In the genomic region with DNA sequence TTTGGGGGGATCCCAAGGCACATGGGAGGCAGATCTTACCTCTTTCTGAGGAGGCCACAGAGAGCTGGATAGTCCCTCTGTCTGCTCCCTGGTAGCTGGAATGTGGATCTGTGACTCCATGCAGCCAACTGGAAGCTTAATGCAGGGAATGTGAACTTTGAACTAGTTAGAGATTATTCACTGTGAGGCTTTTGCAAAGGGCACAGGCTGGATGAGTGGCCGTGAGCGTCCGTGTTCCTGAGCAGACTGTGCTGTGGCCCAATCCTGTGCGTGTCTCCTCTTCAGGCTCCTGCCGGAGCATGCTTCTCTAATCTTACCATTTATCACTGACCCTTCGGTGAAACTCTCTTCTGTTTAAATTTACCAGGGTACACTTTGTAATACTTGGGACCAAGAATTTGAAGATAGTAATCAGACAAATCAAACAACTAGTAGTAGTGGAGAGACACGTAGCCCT, we compare ENCODE assay signal across 20 cellular contexts.
A peak's percentile ranks its signal among the peaks of the same experiment; 100 is the strongest.
DNase-seq lines count a peak whose midpoint lies in the region; ATAC-seq and TF ChIP-seq lines count a peak whose summit lies in the region.
"Had no signal": no experiment of that assay in that cellular context is flagged by ENCODE, and none has a peak within 500 bp of the region (broad histone marks: within the 10 kb centered on the region; RNA-seq: fewer than 3 reads in every experiment).

No MANE protein-coding gene starts in this region.

- H2AFZ ChIP-seq in IMR-90 (replicated peaks; ENCODE audit: low read length, poor library complexity) (no peak overlapping the region), smooth muscle cell (ENCODE audit: low read depth) (no peak overlapping the region)

- POLR2A ChIA-PET in IMR-90 (lab: Charles Lee; ENCODE audit: unreplicated experiment), result no interaction called here

- TF ChIP-seq POLR2A in IMR-90 (IDR thresholded peaks at IDR 0.05; ENCODE audit: low read depth, low read length) (no peak), heart left ventricle (IDR thresholded peaks at IDR 0.05) (no peak), right lobe of liver (IDR thresholded peaks at IDR 0.05) (peak; percentile 51), esophagus squamous epithelium (IDR thresholded peaks at IDR 0.05) (no peak)

- peaks cover 37% of the 10 kb centered on the region for H3K79me2 ChIP-seq in smooth muscle cell (ENCODE audit: low read depth)

- H3K36me3 ChIP-seq in IMR-90 (ENCODE audit: control insufficient read depth, insufficient read depth, low read length), result no peaks in the 10 kb centered on the region
- no peaks in the 10 kb centered on the region for H3K36me3 ChIP-seq in heart left ventricle
- H3K36me3 ChIP-seq in right lobe of liver, result no peaks in the 10 kb centered on the region
- no peaks in the 10 kb centered on the region for H3K36me3 ChIP-seq in smooth muscle cell (ENCODE audit: low read depth)
- H3K36me3 ChIP-seq in esophagus squamous epithelium, result no peaks in the 10 kb centered on the region
- H3K36me3 ChIP-seq: ascending aorta had no signal

- H3K9me1 ChIP-seq in IMR-90 (ENCODE audit: insufficient read depth, low read length), result peaks cover 6% of the 10 kb centered on the region; the same call in 1 of the 2 replicates

- WGBS in IMR-90 (ENCODE audit: extremely low coverage in 2 of 2, insufficient read length in 1 of 2), 2 experiments, result no CpG with 5 or more reads among the region's 7 CpGs
- 49 to 55% (median 50%) methylated on average over 7 of the region's 7 CpGs for WGBS in heart left ventricle, 4 donors
- WGBS in right lobe of liver (ENCODE audit: insufficient coverage, low coverage, low lambda C conversion rate, missing lambda C conversion rate), result 23% methylated on average over 7 of the region's 7 CpGs
- 25% methylated on average over 7 of the region's 7 CpGs for WGBS in smooth muscle cell (ENCODE audit: low lambda C conversion rate)
- WGBS in esophagus squamous epithelium, 2 donors, result 71 to 88% methylated on average over 5 to 6 of the region's 7 CpGs

- H3K27ac ChIP-seq in IMR-90 (ENCODE audit: insufficient read depth, low read length) (no peak overlapping the region), heart left ventricle (peak overlapping the region in 11 of 12 donors; percentile 2 to 72 (median 42)), right lobe of liver (peak overlapping the region in 2 of 3 donors; percentile 27 to 61), smooth muscle cell (ENCODE audit: low read depth) (peak overlapping the region; percentile 55), esophagus squamous epithelium (peak overlapping the region in 2 of 4 donors; percentile 42 to 59)
- H3K27ac ChIP-seq: ascending aorta, coronary artery, epithelial cell of prostate, skin epidermis, testis had no signal

- no peak overlapping the region for H2BK20ac ChIP-seq in IMR-90 (ENCODE audit: low read depth, low read length)

- intact Hi-C loops in IMR-90 (cut with micrococcal nuclease), result no loop called here
- intact Hi-C loops in heart left ventricle (cut with DNase I), result loop anchor here in 8 of 10 donors (2.0 to 10.0 kb wide), 8 partner anchors 150 to 482 kb away; a partner anchor contains a TSS
- intact Hi-C loops in right lobe of liver (cut with DNase I), result loop anchor here in 1 of 2 donors (10.0 kb wide), 1 partner anchor 190 kb away; a partner anchor contains a TSS
- intact Hi-C loops in esophagus squamous epithelium (cut with DNase I), result no loop called here

- in situ Hi-C loops in IMR-90 (cut with MboI; ENCODE audit: low sequenced_read_pairs), result no loop called here

- no peak overlapping the region; the same call in 1 of the 2 replicates for H4K91ac ChIP-seq in IMR-90 (ENCODE audit: insufficient read depth, low read depth, low read length)

- TF ChIP-seq CTCF in IMR-90 (conservative IDR thresholded peaks at IDR 0.05; ENCODE audit: low read depth, low read length) (no peak), heart left ventricle (IDR thresholded peaks at IDR 0.05) (no peak), right lobe of liver (IDR thresholded peaks at IDR 0.05) (no peak), smooth muscle cell (IDR thresholded peaks at IDR 0.05; ENCODE audit: borderline replicate concordance, insufficient read depth, poor library complexity, severe bottlenecking) (no peak), esophagus squamous epithelium (IDR thresholded peaks at IDR 0.05) (no peak)

- dilution Hi-C loops in IMR-90 (cut with HindIII; ENCODE audit: low sequenced_read_pairs, unreplicated experiment), result no loop called here

- peak; percentile 17 for DNase-seq in IMR-90
- DNase-seq in heart left ventricle, result peak in 2 of 5 donors; percentile 49 to 61
- DNase-seq in right lobe of liver, result peak; percentile 66 to 76 (median 69)
- no peak for DNase-seq in smooth muscle cell (lab: John Stamatoyannopoulos, UW; ENCODE audit: unreplicated experiment)
- DNase-seq in NCI-H345 (lab: John Stamatoyannopoulos, UW), result no peak
- DNase-seq in NOMO-1 (lab: John Stamatoyannopoulos, UW; ENCODE audit: unreplicated experiment in 2 of 2), result no peak
- no peak for DNase-seq in esophagus squamous epithelium (lab: John Stamatoyannopoulos, UW)
- DNase-seq: activated CD8-positive, alpha-beta memory T cell treated with anti-CD3 and anti-CD28 coated beads, Interleukin-2, amount 50 U/mL, for 4 hours; activated gamma-delta T cell; H7; immature natural killer cell; KBM-7; NCI-H1092 treated with DMSO at 0.1 percent for 48 hours; NCI-H2171; testis had no signal

- H3K56ac ChIP-seq in IMR-90 (ENCODE audit: extremely low read depth, insufficient read depth, low read length), result no peak overlapping the region

- H3F3A ChIP-seq in smooth muscle cell (ENCODE audit: low read depth), result no peaks in the 10 kb centered on the region

- H3K4me3 ChIP-seq in IMR-90 (ENCODE audit: insufficient read depth, low read depth, low read length) (no peak overlapping the region), heart left ventricle (no peak overlapping the region), right lobe of liver (no peak overlapping the region), smooth muscle cell (peak overlapping the region; percentile 19), esophagus squamous epithelium (no peak overlapping the region)
- H3K4me3 ChIP-seq: ascending aorta, coronary artery, skin epidermis, testis had no signal

- H3K79me1 ChIP-seq in IMR-90 (ENCODE audit: low read depth in 1 of 2, low read length in 2 of 2), result peaks cover 5 to 8% of the 10 kb centered on the region in 2 experiments; a peak in 3 of 4 replicates

- H2AK9ac ChIP-seq in IMR-90 (replicated peaks; ENCODE audit: low read depth, low read length, poor library complexity), result no peak overlapping the region

- H2AK5ac ChIP-seq in IMR-90 (ENCODE audit: low read depth, low read length), result no peak overlapping the region

- no peak overlapping the region; the same call in 1 of the 2 replicates for H3K14ac ChIP-seq in IMR-90 (replicated peaks; ENCODE audit: low read depth, low read length)

- H2BK5ac ChIP-seq in IMR-90 (ENCODE audit: low read depth, low read length, poor library complexity, severe bottlenecking), result no peak overlapping the region

- H3K4me2 ChIP-seq in IMR-90 (ENCODE audit: low read depth, low read length) (peak overlapping the region; percentile 61; the same call in 1 of the 2 replicates), smooth muscle cell (peak overlapping the region; percentile 63)

- H4K20me1 ChIP-seq in IMR-90 (ENCODE audit: insufficient read depth, low read length) (peaks cover 10% of the 10 kb centered on the region), smooth muscle cell (ENCODE audit: low read depth) (peaks cover 99% of the 10 kb centered on the region)

- ATAC-seq in IMR-90 (ENCODE audit: low read depth), result peak; percentile 63
- ATAC-seq in heart left ventricle, result peak; percentile 70 to 84 (median 76)
- ATAC-seq in right lobe of liver, result peak; percentile 90 to 95 (median 93)
- no peak for ATAC-seq in GM18873 (IDR thresholded peaks at IDR 0.05; ENCODE audit: low FRiP score, unreplicated experiment)

- H3K27me3 ChIP-seq in IMR-90 (ENCODE audit: control insufficient read depth, insufficient read depth, low read length), result no peaks in the 10 kb centered on the region
- H3K27me3 ChIP-seq in heart left ventricle, result no peaks in the 10 kb centered on the region
- H3K27me3 ChIP-seq in right lobe of liver, result no peaks in the 10 kb centered on the region
- H3K27me3 ChIP-seq in smooth muscle cell (ENCODE audit: low read depth), result no peaks in the 10 kb centered on the region
- no peaks in the 10 kb centered on the region for H3K27me3 ChIP-seq in esophagus squamous epithelium
- H3K27me3 ChIP-seq: ascending aorta, testis had no signal

- BruUV-seq in IMR-90 (replicated peaks; lab: Mats Ljungman, UMichigan), result no TSS peak

- CTCF ChIA-PET in IMR-90 (lab: Yijun Ruan, JAX), result interaction anchor here (0.6 to 0.7 kb wide), 2 partner anchors 187 to 573 kb away, joined by 4 read pairs; no protein-coding TSS in a partner anchor

- H4K5ac ChIP-seq in IMR-90 (ENCODE audit: low read depth, low read length), result no peak overlapping the region

- H3K18ac ChIP-seq in IMR-90 (ENCODE audit: low read depth, low read length), result peak overlapping the region; percentile 13; the same call in 1 of the 2 replicates

- H3K9ac ChIP-seq in IMR-90 (ENCODE audit: low read depth, low read length) (no peak overlapping the region), smooth muscle cell (ENCODE audit: low read depth) (peak overlapping the region; percentile 14)

- H3K23ac ChIP-seq in IMR-90 (ENCODE audit: low read depth, low read length), result 0 out of 2 replicates have a peak overlapping the region, but pooled peaks have one; percentile 0

- no peak for TF ChIP-seq RAD21 in IMR-90 (IDR thresholded peaks at IDR 0.05; ENCODE audit: low read length)

- no peak overlapping the region for H2BK15ac ChIP-seq in IMR-90 (ENCODE audit: low read depth, low read length)

- no peaks in the 10 kb centered on the region for H3K9me3 ChIP-seq in IMR-90 (ENCODE audit: control insufficient read depth, insufficient read depth, low read length)
- no peaks in the 10 kb centered on the region for H3K9me3 ChIP-seq in heart left ventricle
- H3K9me3 ChIP-seq in right lobe of liver, result no peaks in the 10 kb centered on the region
- H3K9me3 ChIP-seq in smooth muscle cell (replicated peaks; ENCODE audit: low read depth), result no peaks in the 10 kb centered on the region
- no peaks in the 10 kb centered on the region for H3K9me3 ChIP-seq in esophagus squamous epithelium
- H3K9me3 ChIP-seq: ascending aorta, testis had no signal

- no peak overlapping the region for H3K4ac ChIP-seq in IMR-90 (ENCODE audit: low read depth, low read length)

- H3K4me1 ChIP-seq in IMR-90 (ENCODE audit: control insufficient read depth, insufficient read depth, low read length), result peaks cover 6% of the 10 kb centered on the region
- peaks cover 0 to 91% (median 48%) of the 10 kb centered on the region in 12 donors for H3K4me1 ChIP-seq in heart left ventricle
- H3K4me1 ChIP-seq in right lobe of liver, result peaks cover 0 to 18% (median 9%) of the 10 kb centered on the region in 4 donors
- H3K4me1 ChIP-seq in smooth muscle cell (ENCODE audit: low read depth), result peaks cover 17% of the 10 kb centered on the region
- H3K4me1 ChIP-seq in esophagus squamous epithelium, result peaks cover 0 to 14% (median 9%) of the 10 kb centered on the region in 3 donors
- H3K4me1 ChIP-seq: testis had no signal

- no peak overlapping the region for H2BK120ac ChIP-seq in IMR-90 (ENCODE audit: low read depth, low read length)

- H4K8ac ChIP-seq in IMR-90 (ENCODE audit: low read depth in 2 of 2, low read length in 2 of 2), result no peak overlapping the region

Comparison
In these comparisons a context has a peak if more than half of its experiments do, and no peak if none do; other contexts are left out.
1. DNase-seq: peak in IMR-90 (single experiment) and right lobe of liver (3 of 3); none in smooth muscle cell (single experiment), NCI-H345 (single experiment), NOMO-1 (0 of 2) and esophagus squamous epithelium (single experiment).
2. intact Hi-C loops: an anchor here in heart left ventricle (2.0 to 10.0 kb wide); none called in IMR-90 and esophagus squamous epithelium.